In the genomic region with DNA sequence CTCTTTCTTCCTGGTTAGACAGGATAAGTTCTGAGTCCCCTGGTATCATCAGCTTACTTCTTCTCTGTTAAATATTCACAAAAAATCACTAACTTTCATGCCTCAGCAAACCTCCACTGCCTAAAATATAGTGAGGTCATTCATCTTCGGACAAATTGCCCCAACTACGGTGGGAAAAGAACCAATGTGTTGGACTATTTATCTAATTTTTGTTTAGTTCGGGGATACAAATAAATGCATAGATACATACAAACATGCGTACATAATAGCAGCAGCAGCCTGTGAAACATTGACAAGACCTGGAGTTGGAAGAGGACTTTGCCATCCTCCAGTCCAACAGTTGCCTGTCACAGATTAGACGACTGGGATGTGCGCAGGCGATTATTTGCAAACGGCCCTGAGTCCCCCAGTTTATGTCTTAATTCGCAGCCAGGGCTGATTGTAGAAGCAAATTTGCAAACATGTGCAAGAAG, we compare ENCODE assay signal across 1 cellular context.
TF ChIP-seq lines count a peak whose summit lies in the region.

No MANE protein-coding gene starts in this region.

TF ChIP-seq in HepG2, 621 proteins besides CTCF, POLR2A, EP300 and RAD21 (continued from another document):
- TF ChIP-seq, protein P1, sequence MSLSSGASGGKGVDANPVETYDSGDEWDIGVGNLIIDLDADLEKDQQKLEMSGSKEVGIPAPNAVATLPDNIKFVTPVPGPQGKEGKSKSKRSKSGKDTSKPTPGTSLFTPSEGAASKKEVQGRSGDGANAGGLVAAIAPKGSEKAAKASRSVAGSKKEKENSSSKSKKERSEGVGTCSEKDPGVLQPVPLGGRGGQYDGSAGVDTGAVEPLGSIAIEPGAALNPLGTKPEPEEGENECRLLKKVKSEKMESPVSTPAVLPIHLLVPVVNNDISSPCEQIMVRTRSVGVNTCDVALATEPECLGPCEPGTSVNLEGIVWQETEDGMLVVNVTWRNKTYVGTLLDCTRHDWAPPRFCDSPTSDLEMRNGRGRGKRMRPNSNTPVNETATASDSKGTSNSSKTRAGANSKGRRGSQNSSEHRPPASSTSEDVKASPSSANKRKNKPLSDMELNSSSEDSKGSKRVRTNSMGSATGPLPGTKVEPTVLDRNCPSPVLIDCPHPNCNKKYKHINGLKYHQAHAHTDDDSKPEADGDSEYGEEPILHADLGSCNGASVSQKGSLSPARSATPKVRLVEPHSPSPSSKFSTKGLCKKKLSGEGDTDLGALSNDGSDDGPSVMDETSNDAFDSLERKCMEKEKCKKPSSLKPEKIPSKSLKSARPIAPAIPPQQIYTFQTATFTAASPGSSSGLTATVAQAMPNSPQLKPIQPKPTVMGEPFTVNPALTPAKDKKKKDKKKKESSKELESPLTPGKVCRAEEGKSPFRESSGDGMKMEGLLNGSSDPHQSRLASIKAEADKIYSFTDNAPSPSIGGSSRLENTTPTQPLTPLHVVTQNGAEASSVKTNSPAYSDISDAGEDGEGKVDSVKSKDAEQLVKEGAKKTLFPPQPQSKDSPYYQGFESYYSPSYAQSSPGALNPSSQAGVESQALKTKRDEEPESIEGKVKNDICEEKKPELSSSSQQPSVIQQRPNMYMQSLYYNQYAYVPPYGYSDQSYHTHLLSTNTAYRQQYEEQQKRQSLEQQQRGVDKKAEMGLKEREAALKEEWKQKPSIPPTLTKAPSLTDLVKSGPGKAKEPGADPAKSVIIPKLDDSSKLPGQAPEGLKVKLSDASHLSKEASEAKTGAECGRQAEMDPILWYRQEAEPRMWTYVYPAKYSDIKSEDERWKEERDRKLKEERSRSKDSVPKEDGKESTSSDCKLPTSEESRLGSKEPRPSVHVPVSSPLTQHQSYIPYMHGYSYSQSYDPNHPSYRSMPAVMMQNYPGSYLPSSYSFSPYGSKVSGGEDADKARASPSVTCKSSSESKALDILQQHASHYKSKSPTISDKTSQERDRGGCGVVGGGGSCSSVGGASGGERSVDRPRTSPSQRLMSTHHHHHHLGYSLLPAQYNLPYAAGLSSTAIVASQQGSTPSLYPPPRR (CRISPR knock-in tag; IDR thresholded peaks at IDR 0.05; ENCODE audit: borderline replicate concordance) = 0 out of 2 replicates have a peak, but pooled peaks have one; percentile 21
- TF ChIP-seq GLI4 (CRISPR knock-in tag; IDR thresholded peaks at IDR 0.05; ENCODE audit: borderline replicate concordance) (no peak), POLR2G (IDR thresholded peaks at IDR 0.05; ENCODE audit: low read depth, low read length) (0 out of 2 replicates have a peak, but pooled peaks have one; percentile 31), ONECUT2 (CRISPR knock-in tag; IDR thresholded peaks at IDR 0.05) (peak; percentile 18; the same call in 1 of the 2 replicates), STAG1 (CRISPR knock-in tag; IDR thresholded peaks at IDR 0.05) (no peak), HNF4A (CRISPR knock-in tag; IDR thresholded peaks at IDR 0.05) (peak; percentile 43; the same call in 1 of the 2 replicates), ZNF274 (CRISPR knock-in tag; IDR thresholded peaks at IDR 0.05) (no peak), JUNB (CRISPR knock-in tag; IDR thresholded peaks at IDR 0.05; ENCODE audit: borderline replicate concordance) (no peak), ATF1 (CRISPR knock-in tag; IDR thresholded peaks at IDR 0.05) (peak; percentile 46; the same call in 1 of the 2 replicates), BCL6 (CRISPR knock-in tag; IDR thresholded peaks at IDR 0.05) (no peak), GATAD2A (CRISPR knock-in tag; IDR thresholded peaks at IDR 0.05) (peak; percentile 59)
- TF ChIP-seq, protein P2, sequence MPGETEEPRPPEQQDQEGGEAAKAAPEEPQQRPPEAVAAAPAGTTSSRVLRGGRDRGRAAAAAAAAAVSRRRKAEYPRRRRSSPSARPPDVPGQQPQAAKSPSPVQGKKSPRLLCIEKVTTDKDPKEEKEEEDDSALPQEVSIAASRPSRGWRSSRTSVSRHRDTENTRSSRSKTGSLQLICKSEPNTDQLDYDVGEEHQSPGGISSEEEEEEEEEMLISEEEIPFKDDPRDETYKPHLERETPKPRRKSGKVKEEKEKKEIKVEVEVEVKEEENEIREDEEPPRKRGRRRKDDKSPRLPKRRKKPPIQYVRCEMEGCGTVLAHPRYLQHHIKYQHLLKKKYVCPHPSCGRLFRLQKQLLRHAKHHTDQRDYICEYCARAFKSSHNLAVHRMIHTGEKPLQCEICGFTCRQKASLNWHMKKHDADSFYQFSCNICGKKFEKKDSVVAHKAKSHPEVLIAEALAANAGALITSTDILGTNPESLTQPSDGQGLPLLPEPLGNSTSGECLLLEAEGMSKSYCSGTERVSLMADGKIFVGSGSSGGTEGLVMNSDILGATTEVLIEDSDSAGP (CRISPR knock-in tag; IDR thresholded peaks at IDR 0.05; ENCODE audit: borderline replicate concordance) = no peak
- TF ChIP-seq, protein P3, sequence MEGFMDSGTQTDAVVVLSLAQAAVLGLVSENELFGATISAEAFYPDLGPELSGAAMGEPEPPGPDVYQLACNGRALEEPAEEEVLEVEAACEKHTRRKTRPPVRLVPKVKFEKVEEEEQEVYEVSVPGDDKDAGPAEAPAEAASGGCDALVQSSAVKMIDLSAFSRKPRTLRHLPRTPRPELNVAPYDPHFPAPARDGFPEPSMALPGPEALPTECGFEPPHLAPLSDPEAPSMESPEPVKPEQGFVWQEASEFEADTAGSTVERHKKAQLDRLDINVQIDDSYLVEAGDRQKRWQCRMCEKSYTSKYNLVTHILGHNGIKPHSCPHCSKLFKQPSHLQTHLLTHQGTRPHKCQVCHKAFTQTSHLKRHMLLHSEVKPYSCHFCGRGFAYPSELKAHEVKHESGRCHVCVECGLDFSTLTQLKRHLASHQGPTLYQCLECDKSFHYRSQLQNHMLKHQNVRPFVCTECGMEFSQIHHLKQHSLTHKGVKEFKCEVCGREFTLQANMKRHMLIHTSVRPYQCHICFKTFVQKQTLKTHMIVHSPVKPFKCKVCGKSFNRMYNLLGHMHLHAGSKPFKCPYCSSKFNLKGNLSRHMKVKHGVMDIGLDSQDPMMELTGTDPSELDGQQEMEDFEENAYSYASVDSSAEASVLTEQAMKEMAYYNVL (CRISPR knock-in tag; IDR thresholded peaks at IDR 0.05; ENCODE audit: borderline replicate concordance) = peak; percentile 41; the same call in 1 of the 2 replicates
- TF ChIP-seq, protein P4, sequence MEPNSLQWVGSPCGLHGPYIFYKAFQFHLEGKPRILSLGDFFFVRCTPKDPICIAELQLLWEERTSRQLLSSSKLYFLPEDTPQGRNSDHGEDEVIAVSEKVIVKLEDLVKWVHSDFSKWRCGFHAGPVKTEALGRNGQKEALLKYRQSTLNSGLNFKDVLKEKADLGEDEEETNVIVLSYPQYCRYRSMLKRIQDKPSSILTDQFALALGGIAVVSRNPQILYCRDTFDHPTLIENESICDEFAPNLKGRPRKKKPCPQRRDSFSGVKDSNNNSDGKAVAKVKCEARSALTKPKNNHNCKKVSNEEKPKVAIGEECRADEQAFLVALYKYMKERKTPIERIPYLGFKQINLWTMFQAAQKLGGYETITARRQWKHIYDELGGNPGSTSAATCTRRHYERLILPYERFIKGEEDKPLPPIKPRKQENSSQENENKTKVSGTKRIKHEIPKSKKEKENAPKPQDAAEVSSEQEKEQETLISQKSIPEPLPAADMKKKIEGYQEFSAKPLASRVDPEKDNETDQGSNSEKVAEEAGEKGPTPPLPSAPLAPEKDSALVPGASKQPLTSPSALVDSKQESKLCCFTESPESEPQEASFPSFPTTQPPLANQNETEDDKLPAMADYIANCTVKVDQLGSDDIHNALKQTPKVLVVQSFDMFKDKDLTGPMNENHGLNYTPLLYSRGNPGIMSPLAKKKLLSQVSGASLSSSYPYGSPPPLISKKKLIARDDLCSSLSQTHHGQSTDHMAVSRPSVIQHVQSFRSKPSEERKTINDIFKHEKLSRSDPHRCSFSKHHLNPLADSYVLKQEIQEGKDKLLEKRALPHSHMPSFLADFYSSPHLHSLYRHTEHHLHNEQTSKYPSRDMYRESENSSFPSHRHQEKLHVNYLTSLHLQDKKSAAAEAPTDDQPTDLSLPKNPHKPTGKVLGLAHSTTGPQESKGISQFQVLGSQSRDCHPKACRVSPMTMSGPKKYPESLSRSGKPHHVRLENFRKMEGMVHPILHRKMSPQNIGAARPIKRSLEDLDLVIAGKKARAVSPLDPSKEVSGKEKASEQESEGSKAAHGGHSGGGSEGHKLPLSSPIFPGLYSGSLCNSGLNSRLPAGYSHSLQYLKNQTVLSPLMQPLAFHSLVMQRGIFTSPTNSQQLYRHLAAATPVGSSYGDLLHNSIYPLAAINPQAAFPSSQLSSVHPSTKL (CRISPR knock-in tag; IDR thresholded peaks at IDR 0.05) = 0 out of 2 replicates have a peak, but pooled peaks have one; percentile 35
- TF ChIP-seq, protein P5, sequence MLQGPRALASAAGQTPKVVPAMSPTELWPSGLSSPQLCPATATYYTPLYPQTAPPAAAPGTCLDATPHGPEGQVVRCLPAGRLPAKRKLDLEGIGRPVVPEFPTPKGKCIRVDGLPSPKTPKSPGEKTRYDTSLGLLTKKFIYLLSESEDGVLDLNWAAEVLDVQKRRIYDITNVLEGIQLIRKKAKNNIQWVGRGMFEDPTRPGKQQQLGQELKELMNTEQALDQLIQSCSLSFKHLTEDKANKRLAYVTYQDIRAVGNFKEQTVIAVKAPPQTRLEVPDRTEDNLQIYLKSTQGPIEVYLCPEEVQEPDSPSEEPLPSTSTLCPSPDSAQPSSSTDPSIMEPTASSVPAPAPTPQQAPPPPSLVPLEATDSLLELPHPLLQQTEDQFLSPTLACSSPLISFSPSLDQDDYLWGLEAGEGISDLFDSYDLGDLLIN (CRISPR knock-in tag; IDR thresholded peaks at IDR 0.05; ENCODE audit: borderline replicate concordance) = no peak
